Comparison of ENCODE assay signal across 11 cellular contexts in the genomic region with DNA sequence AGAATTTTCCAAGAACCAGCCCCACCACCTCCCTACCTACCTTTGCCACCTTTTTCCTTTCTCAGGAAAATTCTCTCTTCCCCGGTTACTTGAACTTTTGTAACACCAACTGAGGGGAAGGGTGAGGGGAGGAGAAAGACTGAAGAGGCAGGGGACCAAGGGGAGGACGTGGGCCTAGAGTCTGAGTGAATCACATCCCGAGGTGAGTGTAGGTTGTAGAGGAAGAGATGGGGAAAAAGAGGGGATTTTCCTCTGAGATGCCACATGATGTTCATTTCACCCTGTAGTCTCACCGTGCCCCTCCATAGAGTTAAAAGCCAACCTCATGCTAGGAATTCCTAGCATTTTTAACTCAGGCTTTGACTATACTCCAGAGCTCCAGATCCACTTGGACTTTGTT.
DNase-seq lines count a peak whose midpoint lies in the region; ATAC-seq, FAIRE-seq and TF ChIP-seq lines count a peak whose summit lies in the region.
"Had no signal": no experiment of that assay in that cellular context is flagged by ENCODE, and none has a peak within 500 bp of the region (broad histone marks: within the 10 kb centered on the region; RNA-seq: fewer than 3 reads in every experiment).

No MANE protein-coding gene starts in this region.

- peaks cover 94% of the 10 kb centered on the region for H3K4me1 Mint-ChIP-seq in activated CD4-positive, alpha-beta memory T cell treated with anti-CD3 and anti-CD28 coated beads for 36 hours (ENCODE audit: low read depth)

- no peak for TF ChIP-seq RAD21 in H1 (IDR thresholded peaks at IDR 0.05 in 1 of 2, conservative IDR thresholded peaks at IDR 0.05 in 1 of 2; ENCODE audit: low read depth in 2 of 2, low read length in 2 of 2)

- no peak for ATAC-seq in HG03342 (IDR thresholded peaks at IDR 0.05; ENCODE audit: unreplicated experiment)

- H3K9me3 ChIP-seq in H1 (ENCODE audit: insufficient read depth in 2 of 2, low read depth in 1 of 2, low read length in 1 of 2) (peaks cover 12% of the 10 kb centered on the region in 2 experiments), spleen (peaks cover 0 to 18% (median 13%) of the 10 kb centered on the region in 8 donors)

- H3K4me3 Mint-ChIP-seq in activated CD4-positive, alpha-beta memory T cell treated with anti-CD3 and anti-CD28 coated beads for 36 hours, result peak overlapping the region; percentile 70

- H3K27ac ChIP-seq in H1 (ENCODE audit: low read depth, low read length) (no peak overlapping the region), spleen (peak overlapping the region in 3 of 8 donors; percentile 42 to 67 (median 47))

- H3K9ac ChIP-seq in H1 (replicated peaks in 1 of 4; ENCODE audit: extremely low read depth in 1 of 4, low read depth in 3 of 4, low read length in 3 of 4), result no peak overlapping the region

- H3K4ac ChIP-seq in H1 (replicated peaks; ENCODE audit: insufficient read length, low read depth, low read length), result no peak overlapping the region

- TF ChIP-seq CTCF in H1 (IDR thresholded peaks at IDR 0.05; ENCODE audit: control extremely low read depth in 1 of 3, insufficient read depth in 1 of 3, low read depth in 1 of 3, low read length in 3 of 3) (no peak), spleen (IDR thresholded peaks at IDR 0.05 in 8 of 11, conservative IDR thresholded peaks at IDR 0.05 in 3 of 11) (no peak)

- H3K4me3 ChIP-seq in H1 (ENCODE audit: extremely low read depth in 1 of 4, insufficient read depth in 2 of 4, low read depth in 3 of 4, low read length in 4 of 4) (no peak overlapping the region), spleen (no peak overlapping the region)

- H2BK120ac ChIP-seq in H1 (replicated peaks; ENCODE audit: low read depth, low read length), result no peak overlapping the region

- no peaks in the 10 kb centered on the region for H3K23me2 ChIP-seq in H1 (ENCODE audit: low read depth, low read length)

- H4K5ac ChIP-seq in H1 (ENCODE audit: insufficient read length, low read depth, low read length), result no peak overlapping the region

- peak overlapping the region; percentile 4; the same call in 1 of the 2 replicates for H3K18ac ChIP-seq in H1 (ENCODE audit: extremely low read depth, low read length)

- TF ChIP-seq POLR2A in H1 (IDR thresholded peaks at IDR 0.05; ENCODE audit: control extremely low read depth in 1 of 2, low read depth in 2 of 2, low read length in 2 of 2) (no peak), spleen (IDR thresholded peaks at IDR 0.05) (no peak)

- no peak overlapping the region for H3K4me2 ChIP-seq in H1 (ENCODE audit: insufficient read depth in 1 of 2, low read depth in 2 of 2, low read length in 2 of 2)

- no peak overlapping the region for H3K56ac ChIP-seq in H1 (replicated peaks; ENCODE audit: insufficient read length, low read depth, low read length)

- POLR2A ChIA-PET in activated CD4-positive, alpha-beta memory T cell treated with anti-CD3 and anti-CD28 coated beads for 36 hours (lab: Charles Lee), result interaction anchor here (0.7 to 11.1 kb wide), 10 partner anchors 26 to 328 kb away, joined by 3 to 207 read pairs (median 4); no protein-coding TSS in a partner anchor
- POLR2A ChIA-PET in H1 (lab: Charles Lee; ENCODE audit: partially characterized antibody), result no interaction called here

- no peak for FAIRE-seq in H1 (lab: Jason Lieb, UNC)

- H3K79me1 ChIP-seq in H1 (ENCODE audit: low read depth, low read length), result no peaks in the 10 kb centered on the region

- no peaks in the 10 kb centered on the region for H4K20me1 ChIP-seq in H1 (replicated peaks in 1 of 2; ENCODE audit: control insufficient read depth in 1 of 2, insufficient read depth in 2 of 2, low read length in 2 of 2)

- H2BK12ac ChIP-seq in H1 (ENCODE audit: low read depth, low read length), result no peak overlapping the region

- no peak overlapping the region for H2BK15ac ChIP-seq in H1 (ENCODE audit: low read length)

- no peaks in the 10 kb centered on the region for H3K79me2 ChIP-seq in H1 (ENCODE audit: control insufficient read depth in 1 of 2, insufficient read depth in 2 of 2, low read length in 2 of 2)

- no peak overlapping the region for H2BK5ac ChIP-seq in H1 (ENCODE audit: low read depth, low read length)

- intact Hi-C loops in activated CD4-positive, alpha-beta memory T cell treated with anti-CD3 and anti-CD28 coated beads for 36 hours (cut with micrococcal nuclease), result loop anchor here (1.0 to 10.0 kb wide), 7 partner anchors 29 to 1179 kb away; partner anchors contain the start of genes HDAC7, RPAP3 and SLC38A2
- intact Hi-C loops in spleen (cut with DNase I; ENCODE audit: low total_unique reads), result no loop called here

- no peak for TF ChIP-seq EP300 in H1 (IDR thresholded peaks at IDR 0.05; ENCODE audit: borderline replicate concordance in 1 of 2, low read depth in 2 of 2, low read length in 2 of 2)

- no peak overlapping the region for H3K23ac ChIP-seq in H1 (ENCODE audit: insufficient read length)

- no peak overlapping the region for H4K8ac ChIP-seq in H1 (ENCODE audit: extremely low read depth, insufficient read depth, low read length)

- H3K4me1 ChIP-seq in H1 (replicated peaks in 1 of 4; ENCODE audit: control insufficient read depth in 3 of 4, insufficient read depth in 4 of 4, low read length in 3 of 4) (no peaks in the 10 kb centered on the region), spleen (peaks cover 11 to 50% (median 38%) of the 10 kb centered on the region in 6 donors)

- peak overlapping the region; percentile 100 for H3K27ac Mint-ChIP-seq in activated CD4-positive, alpha-beta memory T cell treated with anti-CD3 and anti-CD28 coated beads for 36 hours

- H3K27me3 Mint-ChIP-seq in activated CD4-positive, alpha-beta memory T cell treated with anti-CD3 and anti-CD28 coated beads for 36 hours, result no peaks in the 10 kb centered on the region

- H2AK5ac ChIP-seq in H1 (ENCODE audit: low read depth, low read length), result no peak overlapping the region

- no peak overlapping the region for H2BK20ac ChIP-seq in H1 (ENCODE audit: low read length)

- H2AFZ ChIP-seq in H1 (ENCODE audit: low read length), result peak overlapping the region; percentile 82

- H4K91ac ChIP-seq in H1 (replicated peaks; ENCODE audit: insufficient read length, low read length), result no peak overlapping the region

- H3K9me3 Mint-ChIP-seq in activated CD4-positive, alpha-beta memory T cell treated with anti-CD3 and anti-CD28 coated beads for 36 hours, result no peaks in the 10 kb centered on the region

- WGBS in H1 (ENCODE audit: extremely low coverage in 1 of 2, insufficient coverage in 1 of 2, insufficient read length in 1 of 2, insufficient replicate concordance in 2 of 2, low coverage in 1 of 2, low lambda C conversion rate in 2 of 2, missing lambda C conversion rate in 1 of 2), 2 experiments, result 85% methylated on average over 4 of the region's 4 CpGs; no CpG with 5 or more reads in 1 of the 2 experiments
- 62 to 80% (median 75%) methylated on average over 4 of the region's 4 CpGs for whole genome bisulfite sequencing in spleen, 5 donors

- no peaks in the 10 kb centered on the region for H3K36me3 ChIP-seq in H1 (ENCODE audit: control insufficient read depth in 2 of 4, insufficient read depth in 4 of 4, low read length in 3 of 4)
- H3K36me3 ChIP-seq in spleen, result no peaks in the 10 kb centered on the region

- peak; percentile 40 to 44 for DNase-seq in stimulated activated CD4-positive, alpha-beta T cell treated with anti-CD3 and anti-CD28 coated beads, Interleukin-2, amount 100 ng/mL, for 24 hours
- no peak for DNase-seq in stimulated activated CD4-positive, alpha-beta T cell treated with anti-CD3 and anti-CD28 coated beads, Interleukin-12 subunit alpha, Interleukin-12 subunit beta, amount 100 ng/mL, for 4 hours
- peak; percentile 68 for DNase-seq in activated CD4-positive, alpha-beta memory T cell treated with anti-CD3 and anti-CD28 coated beads for 36 hours
- DNase-seq in H1 (ENCODE audit: low read depth in 1 of 2, low spot score in 2 of 2), result no peak
- no peak for DNase-seq in NCI-H187 treated with DMSO at 0.1 percent for 48 hours (lab: John Stamatoyannopoulos, UW)
- no peak for DNase-seq in dedifferentiated amniotic fluid mesenchymal stem cell (ENCODE audit: extremely low spot score)
- DNase-seq in spleen, result no peak
- DNase-seq: amniotic stem cell, foreskin fibroblast, NCI-H345 had no signal

- peaks cover 9% of the 10 kb centered on the region for H3K36me3 Mint-ChIP-seq in activated CD4-positive, alpha-beta memory T cell treated with anti-CD3 and anti-CD28 coated beads for 36 hours

- CTCF ChIA-PET in activated CD4-positive, alpha-beta memory T cell treated with anti-CD3 and anti-CD28 coated beads for 36 hours (lab: Charles Lee), result interaction anchor here (0.9 to 6.5 kb wide), 5 partner anchors 10 to 361 kb away, joined by 3 to 86 read pairs (median 8); no protein-coding TSS in a partner anchor
- CTCF ChIA-PET in H1 (lab: Charles Lee; ENCODE audit: partially characterized antibody), result interaction anchor here (0.6 to 0.8 kb wide), 2 partner anchors 362 to 1833 kb away, joined by 3 read pairs; no protein-coding TSS in a partner anchor

- H3K27me3 ChIP-seq in H1 (replicated peaks in 1 of 4; ENCODE audit: control insufficient read depth in 3 of 4, extremely low read depth in 1 of 4, insufficient read depth in 3 of 4, low read length in 3 of 4) (no peaks in the 10 kb centered on the region), spleen (replicated peaks in 1 of 7) (no peaks in the 10 kb centered on the region)

- no peak overlapping the region for H3K14ac ChIP-seq in H1 (ENCODE audit: insufficient read length)

TF ChIP-seq in H1, 55 proteins besides CTCF, POLR2A, EP300 and RAD21:
- no peak for TF ChIP-seq KDM1A (IDR thresholded peaks at IDR 0.05; ENCODE audit: borderline replicate concordance, low read length)
- no peak for TF ChIP-seq JUND (IDR thresholded peaks at IDR 0.05; ENCODE audit: low read length)
- no peak for TF ChIP-seq TAF1 (IDR thresholded peaks at IDR 0.05; ENCODE audit: low read depth, low read length)
- TF ChIP-seq FOSL1 (IDR thresholded peaks at IDR 0.05; ENCODE audit: insufficient read depth, low read depth, low read length), result no peak
- TF ChIP-seq EZH2 (IDR thresholded peaks at IDR 0.05; ENCODE audit: low read depth, low read length, severe bottlenecking), result no peak

Comparison
In these comparisons a context has a peak if more than half of its experiments do, and no peak if none do; other contexts are left out.
1. DNase-seq: peak in stimulated activated CD4-positive, alpha-beta T cell treated with anti-CD3 and anti-CD28 coated beads, Interleukin-2, amount 100 ng/mL, for 24 hours (2 of 2) and activated CD4-positive, alpha-beta memory T cell treated with anti-CD3 and anti-CD28 coated beads for 36 hours (single experiment); none in stimulated activated CD4-positive, alpha-beta T cell treated with anti-CD3 and anti-CD28 coated beads, Interleukin-12 subunit alpha, Interleukin-12 subunit beta, amount 100 ng/mL, for 4 hours (single experiment), H1 (0 of 2), NCI-H187 treated with DMSO at 0.1 percent for 48 hours (single experiment), dedifferentiated amniotic fluid mesenchymal stem cell (single experiment) and spleen (single experiment).